ENCODE assay signal across 10 cellular contexts in the genomic region with DNA sequence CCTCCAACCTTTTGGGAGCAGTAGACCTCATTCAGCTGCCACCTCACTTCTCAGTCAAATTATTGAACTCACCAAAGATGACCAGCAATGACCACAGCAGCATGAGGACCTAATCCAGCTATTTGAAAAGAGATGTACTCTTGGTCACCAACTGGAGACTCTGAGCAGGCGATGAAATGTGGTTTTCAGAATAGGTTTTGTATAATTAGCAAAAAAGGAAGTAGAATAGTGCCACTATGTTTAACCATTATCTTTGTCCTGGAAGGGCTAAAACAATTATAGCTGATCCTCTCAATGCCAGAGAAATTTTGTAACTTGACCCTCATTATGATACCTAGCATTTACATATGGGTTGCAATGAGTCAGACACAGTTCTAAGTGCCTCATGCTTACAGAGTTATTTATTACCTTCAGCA. TPM values are rescaled to one million over a fixed set of nuclear protein-coding genes. Genes with fewer than 3 reads are reported as not detected.
DNase-seq lines count a peak whose midpoint lies in the region; ATAC-seq, FAIRE-seq and TF ChIP-seq lines count a peak whose summit lies in the region.
"Had no signal": no experiment of that assay in that cellular context is flagged by ENCODE, and none has a peak within 500 bp of the region (broad histone marks: within the 10 kb centered on the region; RNA-seq: fewer than 3 reads in every experiment).

A gene with protein sequence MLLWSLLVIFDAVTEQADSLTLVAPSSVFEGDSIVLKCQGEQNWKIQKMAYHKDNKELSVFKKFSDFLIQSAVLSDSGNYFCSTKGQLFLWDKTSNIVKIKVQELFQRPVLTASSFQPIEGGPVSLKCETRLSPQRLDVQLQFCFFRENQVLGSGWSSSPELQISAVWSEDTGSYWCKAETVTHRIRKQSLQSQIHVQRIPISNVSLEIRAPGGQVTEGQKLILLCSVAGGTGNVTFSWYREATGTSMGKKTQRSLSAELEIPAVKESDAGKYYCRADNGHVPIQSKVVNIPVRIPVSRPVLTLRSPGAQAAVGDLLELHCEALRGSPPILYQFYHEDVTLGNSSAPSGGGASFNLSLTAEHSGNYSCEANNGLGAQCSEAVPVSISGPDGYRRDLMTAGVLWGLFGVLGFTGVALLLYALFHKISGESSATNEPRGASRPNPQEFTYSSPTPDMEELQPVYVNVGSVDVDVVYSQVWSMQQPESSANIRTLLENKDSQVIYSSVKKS (minus strand): TSS at position 162 of the 416 bp plus-strand sequence. CDS start 59 bp downstream, at position 103.

- TF ChIP-seq CTCF in endothelial cell (IDR thresholded peaks at IDR 0.05; ENCODE audit: unreplicated experiment) (no peak), WERI-Rb-1 (IDR thresholded peaks at IDR 0.05; ENCODE audit: low read depth, low read length) (no peak)

- no peaks in the 10 kb centered on the region for H3K27me3 Mint-ChIP-seq in endothelial cell (ENCODE audit: unreplicated experiment)

- ATAC-seq in GM19468 (IDR thresholded peaks at IDR 0.05; ENCODE audit: extremely low read depth, unreplicated experiment) (peak; percentile 36), HG03175 (IDR thresholded peaks at IDR 0.05; ENCODE audit: unreplicated experiment) (peak; percentile 74)

- H3K36me3 ChIP-seq in WERI-Rb-1 = no peaks in the 10 kb centered on the region

- peaks cover 3% of the 10 kb centered on the region for H3K4me1 Mint-ChIP-seq in endothelial cell (ENCODE audit: unreplicated experiment)

- no peaks in the 10 kb centered on the region for H3K9me3 Mint-ChIP-seq in endothelial cell (ENCODE audit: unreplicated experiment)
- H3K9me3 Mint-ChIP-seq: activated T-cell treated with anti-CD3 and anti-CD28 coated beads, Interleukin-2, amount 50 U/mL, for 24 hours had no signal

- no peak within 1 kb of the TSS for H3K4me3 ChIP-seq in WERI-Rb-1 (ENCODE audit: low read depth, low read length)

- H3K9me3 ChIP-seq in WERI-Rb-1 (ENCODE audit: severe bottlenecking) = no peaks in the 10 kb centered on the region

- peaks cover 5% of the 10 kb centered on the region for H3K27me3 ChIP-seq in WERI-Rb-1 (ENCODE audit: insufficient read depth, low read depth, severe bottlenecking)

- H3K27ac ChIP-seq in WERI-Rb-1 = no peak within 1 kb of the TSS

- no peaks in the 10 kb centered on the region for H3K36me3 Mint-ChIP-seq in endothelial cell (ENCODE audit: low read depth, unreplicated experiment)

- no peak within 1 kb of the TSS for H3K4me3 Mint-ChIP-seq in endothelial cell (ENCODE audit: unreplicated experiment)
- H3K4me3 Mint-ChIP-seq: activated T-cell treated with anti-CD3 and anti-CD28 coated beads, Interleukin-2, amount 50 U/mL, for 24 hours had no signal

- H3K27ac Mint-ChIP-seq in endothelial cell (ENCODE audit: unreplicated experiment) = no peak within 1 kb of the TSS
- H3K27ac Mint-ChIP-seq: activated T-cell treated with anti-CD3 and anti-CD28 coated beads, Interleukin-2, amount 50 U/mL, for 24 hours had no signal

- no peak for TF ChIP-seq POLR2A in GM12892 (IDR thresholded peaks at IDR 0.05; ENCODE audit: low read depth, low read length)

- no peak for DNase-seq in GM12892 (ENCODE audit: insufficient read length)
- DNase-seq in OCI-M1 (lab: John Stamatoyannopoulos, UW) = peak; percentile 58
- no peak for DNase-seq in LoVo (ENCODE audit: low spot score)
- no peak for DNase-seq in NCI-H1694 (lab: John Stamatoyannopoulos, UW)
- no peak for DNase-seq in endothelial cell (ENCODE audit: low spot score)
- DNase-seq in WERI-Rb-1 = no peak
- DNase-seq: activated T-cell treated with anti-CD3 and anti-CD28 coated beads, Interleukin-2, amount 50 U/mL, for 24 hours had no signal

- peak; percentile 81 for FAIRE-seq in GM12892 (lab: Jason Lieb, UNC)

RNA-seq across cellular contexts. Expression of the gene that starts here (rescaled TPM):
- 0.21 TPM for polyA plus RNA-seq in GM12892 (2012; ENCODE audit: missing spikeins)
- total RNA-seq in endothelial cell (ENCODE audit: unreplicated experiment) = not detected
- total RNA-seq: LHCN-M2 had no signal
